ENCODE assay signal across 7 cellular contexts in genomic region chr16:89362866-89363223, GRCh38.
A peak's percentile ranks its signal among the peaks of the same experiment; 100 is the strongest.
DNase-seq lines count a peak whose midpoint lies in the region; ATAC-seq, FAIRE-seq and TF ChIP-seq lines count a peak whose summit lies in the region.
"Not testable (repeated sequence)": the region's sequence is repeated elsewhere in the genome, so short reads cannot be mapped to it uniquely, and the experiment has no call there.

No MANE protein-coding gene starts in this region.

- H3K27ac ChIP-seq in HUES6 (ENCODE audit: low read depth, low read length) (peak overlapping the region; percentile 45; the same call in 1 of the 2 replicates), RWPE1 (peak overlapping the region; percentile 94), psoas muscle (peak overlapping the region; percentile 46)
- not testable (repeated sequence) for H3K27ac ChIP-seq in GM12878 (ENCODE audit: control insufficient read depth, insufficient read depth); HepG2 (ENCODE audit: extremely low read length, insufficient read depth, low read length)

- FAIRE-seq in GM12878 (lab: Jason Lieb, UNC), result not testable (repeated sequence)
- peak; percentile 12 for FAIRE-seq in HepG2 (lab: Jason Lieb, UNC)

- intact Hi-C loops in Calu3 (cut with micrococcal nuclease; ENCODE audit: unreplicated experiment); HepG2 (cut with micrococcal nuclease; ENCODE audit: unreplicated experiment); psoas muscle (cut with DNase I): not testable (repeated sequence)
- intact Hi-C loops in GM12878 (cut with micrococcal nuclease; ENCODE audit: unreplicated experiment), result loop anchor here (5.0 kb wide), 2 partner anchors 41 to 124 kb away; no protein-coding TSS in a partner anchor

- BruUV-seq in Calu3 (replicated peaks; lab: Mats Ljungman, UMichigan); GM12878 (replicated peaks; lab: Mats Ljungman, UMichigan); HepG2 (replicated peaks; lab: Mats Ljungman, UMichigan): not testable (repeated sequence)

- H3K4me3 ChIP-seq in HUES6 (ENCODE audit: low read depth, low read length); GM12878; HepG2 (replicated peaks in 1 of 3; ENCODE audit: insufficient read depth in 1 of 3, low read depth in 2 of 3, low read length in 3 of 3); psoas muscle: not testable (repeated sequence)
- H3K4me3 ChIP-seq in epithelial cell of esophagus (ENCODE audit: low read length), result peak overlapping the region; percentile 44

- H3K36me3 Mint-ChIP-seq in Calu3 (ENCODE audit: insufficient read depth, unreplicated experiment), result peaks cover 74% of the 10 kb centered on the region

- not testable (repeated sequence) for TF ChIP-seq EP300 in GM12878 (IDR thresholded peaks at IDR 0.05; ENCODE audit: borderline replicate concordance in 1 of 2, control insufficient read depth in 1 of 2, low read depth in 2 of 2, low read length in 2 of 2); HepG2 (IDR thresholded peaks at IDR 0.05; ENCODE audit: low read depth in 2 of 2, low read length in 2 of 2); HepG2 (CRISPR knock-in tag; IDR thresholded peaks at IDR 0.05; ENCODE audit: borderline replicate concordance)

- not testable (repeated sequence) for TF ChIP-seq POLR2A in GM12878 (IDR thresholded peaks at IDR 0.05; ENCODE audit: low read depth, low read length); HepG2 (IDR thresholded peaks at IDR 0.05; ENCODE audit: insufficient read depth in 1 of 2, low read depth in 2 of 2, low read length in 2 of 2)

- not testable (repeated sequence) for H3K27me3 Mint-ChIP-seq in Calu3 (ENCODE audit: unreplicated experiment)

- H3K79me2 ChIP-seq in GM12878 (ENCODE audit: control insufficient read depth, insufficient read depth, low read length) (peaks cover 95% of the 10 kb centered on the region), HepG2 (ENCODE audit: insufficient read depth, low read length) (peaks cover 97% of the 10 kb centered on the region)

- not testable (repeated sequence) for H3K9me3 ChIP-seq in HUES6 (ENCODE audit: control insufficient read depth, insufficient read depth, low read depth, low read length); GM12878 (replicated peaks; ENCODE audit: control insufficient read depth, insufficient read depth, low read length); HepG2 (ENCODE audit: low read length); psoas muscle

- H4K20me1 ChIP-seq in GM12878 (ENCODE audit: control insufficient read depth, insufficient read depth), result not testable (repeated sequence)
- H4K20me1 ChIP-seq in HepG2 (ENCODE audit: insufficient read depth, low read length), result peaks cover 98% of the 10 kb centered on the region

- not testable (repeated sequence) for H3K9me3 Mint-ChIP-seq in Calu3 (ENCODE audit: low read depth, unreplicated experiment)

- peaks cover 55% of the 10 kb centered on the region for H3K4me1 ChIP-seq in HUES6 (ENCODE audit: control insufficient read depth, insufficient read depth, low read length)
- H3K4me1 ChIP-seq in GM12878 (ENCODE audit: control insufficient read depth, insufficient read depth, low read length), result peaks cover 81% of the 10 kb centered on the region
- peaks cover 43% of the 10 kb centered on the region for H3K4me1 ChIP-seq in HepG2 (ENCODE audit: insufficient read depth, low read length)
- peaks cover 79% of the 10 kb centered on the region for H3K4me1 ChIP-seq in psoas muscle

- in situ Hi-C loops in GM12878 (cut with MboI); HepG2 (cut with HindIII; ENCODE audit: extremely low pct_ligation_motif_present, low pct_unique_long_range_greater_than_20kb): not testable (repeated sequence)

- not testable (repeated sequence) for H3K27me3 ChIP-seq in HUES6 (ENCODE audit: control insufficient read depth, insufficient read depth, low read length); GM12878 (replicated peaks in 1 of 2; ENCODE audit: control insufficient read depth in 2 of 2, insufficient read depth in 2 of 2, low read length in 1 of 2); HepG2 (ENCODE audit: control insufficient read depth in 1 of 2, insufficient read depth in 2 of 2, low read length in 2 of 2); psoas muscle (ENCODE audit: insufficient read depth in 3 of 3, low read length in 2 of 3)

- CTCF ChIA-PET in Calu3 (lab: Charles Lee), result interaction anchor here (1.0 kb wide), 1 partner anchor 9 kb away, joined by 5 read pairs; no protein-coding TSS in a partner anchor
- CTCF ChIA-PET in RWPE1 (lab: Yijun Ruan, JAX), result interaction anchor here (0.6 kb wide), 1 partner anchor 42 kb away, joined by 5 read pairs; no protein-coding TSS in a partner anchor
- CTCF ChIA-PET in GM12878 (lab: Yijun Ruan, JAX), result interaction anchor here (1.3 to 1.7 kb wide), 2 partner anchors 13 to 146 kb away, joined by 4 to 6 read pairs; partner anchors contain the start of gene SPG7
- CTCF ChIA-PET in HepG2 (lab: Yijun Ruan, JAX; ENCODE audit: low intra/inter-chr PET ratio, low total read pairs), result not testable (repeated sequence)

- SMC1A ChIA-PET in GM12878 (lab: Charles Lee; ENCODE audit: uncharacterized antibody, unreplicated experiment), result interaction anchor here (0.8 to 3.5 kb wide), 5 partner anchors 25 to 146 kb away, joined by 3 to 11 read pairs (median 4); partner anchors contain the start of gene SPG7

- peaks cover 61% of the 10 kb centered on the region for H3K4me1 Mint-ChIP-seq in Calu3 (ENCODE audit: low read depth, unreplicated experiment)

- POLR2A ChIA-PET in RWPE1 (lab: Yijun Ruan, JAX; ENCODE audit: low non-redundant PET); HepG2 (lab: Yijun Ruan, JAX): not testable (repeated sequence)
- POLR2A ChIA-PET in GM12878 (lab: Charles Lee), result interaction anchor here (0.7 to 1.2 kb wide), 3 partner anchors 36 to 125 kb away, joined by 3 to 5 read pairs (median 4); no protein-coding TSS in a partner anchor

- not testable (repeated sequence) for DNase-seq in Calu3; RWPE1 (ENCODE audit: low spot score); GM12878 (ENCODE audit: low read depth, low spot score); epithelial cell of esophagus (ENCODE audit: low read depth); HepG2 (ENCODE audit: low spot score); psoas muscle

- H3K9ac ChIP-seq in HUES6 (ENCODE audit: low read length), result peak overlapping the region; percentile 21
- H3K9ac ChIP-seq in GM12878 (ENCODE audit: control insufficient read depth, insufficient read depth, low read length); HepG2 (ENCODE audit: insufficient read depth, low read depth, low read length): not testable (repeated sequence)

- peak overlapping the region; percentile 26 for H3K4me2 ChIP-seq in GM12878 (ENCODE audit: control insufficient read depth, insufficient read depth)
- not testable (repeated sequence) for H3K4me2 ChIP-seq in HepG2 (ENCODE audit: low read depth, low read length)

- not testable (repeated sequence) for H3K27ac Mint-ChIP-seq in Calu3 (ENCODE audit: unreplicated experiment)

- RAD21 ChIA-PET in GM12878 (lab: Charles Lee; ENCODE audit: unreplicated experiment), result interaction anchor here (0.8 to 2.4 kb wide), 6 partner anchors 27 to 145 kb away, joined by 3 to 9 read pairs (median 6); partner anchors contain the start of gene ZNF778

- peak overlapping the region; percentile 54 for H3K4me3 Mint-ChIP-seq in Calu3 (ENCODE audit: low read depth, unreplicated experiment)

- WGBS in GM12878 (ENCODE audit: insufficient coverage, insufficient replicate concordance, low lambda C conversion rate, missing lambda C conversion rate), result 64% methylated on average over 9 of the region's 12 CpGs
- 95% methylated on average over 12 of the region's 12 CpGs for WGBS in HepG2 (ENCODE audit: low lambda C conversion rate)
- WGBS in psoas muscle, 3 donors, result 35 to 57% (median 49%) methylated on average over 9 to 11 of the region's 12 CpGs

- H2AFZ ChIP-seq in GM12878 (ENCODE audit: control insufficient read depth, low read depth, low read length); HepG2 (ENCODE audit: low read length): not testable (repeated sequence)

- H3K36me3 ChIP-seq in HUES6 (ENCODE audit: control insufficient read depth, insufficient read depth, low read length); GM12878 (ENCODE audit: control insufficient read depth in 2 of 2, insufficient read depth in 2 of 2, low read length in 1 of 2); psoas muscle (ENCODE audit: insufficient read depth in 1 of 2, low read depth in 1 of 2): not testable (repeated sequence)
- peaks cover 19 to 36% of the 10 kb centered on the region in 2 experiments; a peak in 4 of 5 replicates for H3K36me3 ChIP-seq in HepG2 (replicated peaks in 1 of 2; ENCODE audit: control insufficient read depth in 1 of 2, insufficient read depth in 2 of 2, low read length in 2 of 2)

- TF ChIP-seq CTCF in Calu3 (IDR thresholded peaks at IDR 0.05; ENCODE audit: unreplicated experiment); RWPE1 (conservative IDR thresholded peaks at IDR 0.05; ENCODE audit: low read depth); GM12878 (IDR thresholded peaks at IDR 0.05 in 2 of 3, conservative IDR thresholded peaks at IDR 0.05 in 1 of 3; ENCODE audit: control insufficient read depth in 2 of 3, extremely low read depth in 1 of 3, insufficient read depth in 1 of 3, low read depth in 3 of 3, low read length in 3 of 3); epithelial cell of esophagus (IDR thresholded peaks at IDR 0.05; ENCODE audit: insufficient read depth, low read depth, low read length, missing control alignments); HepG2 (CRISPR knock-in tag; IDR thresholded peaks at IDR 0.05); psoas muscle (IDR thresholded peaks at IDR 0.05): not testable (repeated sequence)

- ATAC-seq in GM12878, HepG2: not testable (repeated sequence)
- ATAC-seq in psoas muscle, result peak in 2 of 4 donors; percentile 38 to 54

- not testable (repeated sequence) for TF ChIP-seq RAD21 in GM12878 (IDR thresholded peaks at IDR 0.05; ENCODE audit: insufficient read depth, low read depth, low read length); HepG2 (CRISPR knock-in tag; IDR thresholded peaks at IDR 0.05)
